In genomic region chr1:93005252-93005598, GRCh38 we compare ENCODE assay signal across 27 cellular contexts. TPM values are rescaled to one million over a fixed set of nuclear protein-coding genes. Genes with fewer than 3 reads are reported as not detected.
DNase-seq lines count a peak whose midpoint lies in the region; ATAC-seq and TF ChIP-seq lines count a peak whose summit lies in the region.
"Had no signal": no experiment of that assay in that cellular context is flagged by ENCODE, and none has a peak within 500 bp of the region (broad histone marks: within the 10 kb centered on the region; RNA-seq: fewer than 3 reads in every experiment).

No MANE protein-coding gene starts in this region.

- H3K4me3 Mint-ChIP-seq in memory B cell (no peak overlapping the region), HFFc6 (no peak overlapping the region)
- H3K4me3 Mint-ChIP-seq: activated CD4-positive, alpha-beta T cell treated with anti-CD3 and anti-CD28 coated beads, Interleukin-2, amount 10 ng/mL, durations not matched to agents 7 days and 5 days; activated naive CD8-positive, alpha-beta T cell treated with anti-CD3 and anti-CD28 coated beads, Interleukin-2, amount 10 ng/mL, durations not matched to agents 7 days and 5 days; nephron progenitor cell had no signal

- ATAC-seq in GM19372 (IDR thresholded peaks at IDR 0.05; ENCODE audit: low read depth, unreplicated experiment) = peak; percentile 47
- ATAC-seq in memory B cell (ENCODE audit: low read depth) = peak; percentile 57
- ATAC-seq in GM21717 (IDR thresholded peaks at IDR 0.05; ENCODE audit: unreplicated experiment) = no peak
- ATAC-seq: HepG2, pancreas, upper lobe of right lung had no signal

- H3K27me3 ChIP-seq in KMS-11 (ENCODE audit: insufficient read depth, low read depth) = no peaks in the 10 kb centered on the region
- H3K27me3 ChIP-seq: ascending aorta, hepatocyte, pancreas, suprapubic skin, upper lobe of right lung had no signal

- H3K4me3 ChIP-seq in GM12865 (ENCODE audit: low read depth, low read length) (no peak overlapping the region), KMS-11 (IDR thresholded peaks at IDR 0.05; ENCODE audit: insufficient read depth, low read depth, low read length) (no peak overlapping the region)
- H3K4me3 ChIP-seq: ascending aorta, hepatocyte, lung, pancreas, SJSA1, suprapubic skin, upper lobe of right lung had no signal

- no peaks in the 10 kb centered on the region for H3K36me3 ChIP-seq in KMS-11 (ENCODE audit: insufficient read depth)
- H3K36me3 ChIP-seq: ascending aorta, pancreas, SJSA1, suprapubic skin, upper lobe of right lung had no signal

- H3K9ac ChIP-seq in KMS-11 = no peak overlapping the region

- no peaks in the 10 kb centered on the region for H3K79me2 ChIP-seq in KMS-11 (ENCODE audit: insufficient read depth, low read depth)
- H3K79me2 ChIP-seq: hepatocyte had no signal

- H3K27ac Mint-ChIP-seq in memory B cell (no peak overlapping the region), HFFc6 (no peak overlapping the region)
- H3K27ac Mint-ChIP-seq: activated CD4-positive, alpha-beta T cell treated with anti-CD3 and anti-CD28 coated beads, Interleukin-2, amount 10 ng/mL, durations not matched to agents 7 days and 5 days; activated naive CD8-positive, alpha-beta T cell treated with anti-CD3 and anti-CD28 coated beads, Interleukin-2, amount 10 ng/mL, durations not matched to agents 7 days and 5 days; nephron progenitor cell had no signal

- peak; percentile 30 for DNase-seq in GM12865 (ENCODE audit: low read depth)
- DNase-seq in memory B cell (ENCODE audit: low spot score in 2 of 2) = no peak
- DNase-seq in HFFc6 = no peak
- DNase-seq in epidermal melanocyte (ENCODE audit: insufficient read length, low spot score) = no peak
- DNase-seq in NCI-H1048 (lab: John Stamatoyannopoulos, UW) = no peak
- DNase-seq: activated CD4-positive, alpha-beta T cell treated with anti-CD3 and anti-CD28 coated beads, Interleukin-2, amount 10 ng/mL, durations not matched to agents 7 days and 5 days; activated effector memory CD4-positive, alpha-beta T cell treated with anti-CD3 and anti-CD28 coated beads, Interleukin-2, amount 50 U/mL, for 16 hours; activated naive CD8-positive, alpha-beta T cell treated with anti-CD3 and anti-CD28 coated beads, Interleukin-2, amount 10 ng/mL, durations not matched to agents 7 days and 5 days; activated T-cell treated with anti-CD3 and anti-CD28 coated beads, Interleukin-2, amount 50 U/mL, for 1 hour; GDM1; Kasumi-1; NCI-H1436 treated with DMSO at 0.1 percent for 48 hours; NCI-H345; nephron progenitor cell; pancreas; stimulated activated naive CD4-positive, alpha-beta T cell treated with Interleukin-2 at 50 U/mL for 16 hours; upper lobe of right lung had no signal

- no peak overlapping the region for H2AFZ ChIP-seq in KMS-11 (ENCODE audit: low read depth)
- H2AFZ ChIP-seq: hepatocyte had no signal

- no peaks in the 10 kb centered on the region for H3K9me3 Mint-ChIP-seq in memory B cell
- H3K9me3 Mint-ChIP-seq in HFFc6 = no peaks in the 10 kb centered on the region
- H3K9me3 Mint-ChIP-seq: activated CD4-positive, alpha-beta T cell treated with anti-CD3 and anti-CD28 coated beads, Interleukin-2, amount 10 ng/mL, durations not matched to agents 7 days and 5 days; activated naive CD8-positive, alpha-beta T cell treated with anti-CD3 and anti-CD28 coated beads, Interleukin-2, amount 10 ng/mL, durations not matched to agents 7 days and 5 days; nephron progenitor cell had no signal

- H3K4me1 ChIP-seq in KMS-11 (ENCODE audit: low read depth, poor library complexity, severe bottlenecking) = peaks cover 73% of the 10 kb centered on the region
- H3K4me1 ChIP-seq: SJSA1, upper lobe of right lung had no signal

- H3K27ac ChIP-seq in KMS-11 = peak overlapping the region; percentile 34
- H3K27ac ChIP-seq: ascending aorta, hepatocyte, pancreas, RWPE1, SJSA1, suprapubic skin, upper lobe of right lung had no signal

- H3K36me3 Mint-ChIP-seq in memory B cell (no peaks in the 10 kb centered on the region), HFFc6 (ENCODE audit: low read depth) (no peaks in the 10 kb centered on the region)
- H3K36me3 Mint-ChIP-seq: activated naive CD8-positive, alpha-beta T cell treated with anti-CD3 and anti-CD28 coated beads, Interleukin-2, amount 10 ng/mL, durations not matched to agents 7 days and 5 days had no signal

- H3K4me2 ChIP-seq in KMS-11 = peak overlapping the region; percentile 27
- H3K4me2 ChIP-seq: hepatocyte had no signal

- H3K4me1 Mint-ChIP-seq in memory B cell (peaks cover 6% of the 10 kb centered on the region), HFFc6 (ENCODE audit: low read depth) (peaks cover 12% of the 10 kb centered on the region)
- H3K4me1 Mint-ChIP-seq: activated naive CD8-positive, alpha-beta T cell treated with anti-CD3 and anti-CD28 coated beads, Interleukin-2, amount 10 ng/mL, durations not matched to agents 7 days and 5 days had no signal

- TF ChIP-seq CTCF in GM12865 (IDR thresholded peaks at IDR 0.05; ENCODE audit: insufficient read depth, low read depth, low read length, missing control alignments) (no peak), KMS-11 (conservative IDR thresholded peaks at IDR 0.05; ENCODE audit: low read depth, low read length) (no peak), HFFc6 (IDR thresholded peaks at IDR 0.05) (no peak)

- H3K27me3 Mint-ChIP-seq in memory B cell (no peaks in the 10 kb centered on the region), HFFc6 (ENCODE audit: insufficient read depth) (peaks cover 43% of the 10 kb centered on the region)

- H4K20me1 ChIP-seq in KMS-11 (ENCODE audit: insufficient read depth) = no peaks in the 10 kb centered on the region

RNA-seq across cellular contexts. Expression of gene DIPK1A, which starts 44.0 kb away (rescaled TPM):
- total RNA-seq in HFFc6 (2021; fragmentation: NEBNext Ultra II Directional; extraction: Animal tissue kit (Norgen Biotek cat#: 25700)) = 10 to 100 TPM; 18.9 to 24.5 (median 21.9) TPM
